17 cellular contexts compared by ENCODE assay signal in genomic region chr11:573146-573759, GRCh38.
"Had no signal": no experiment of that assay in that cellular context is flagged by ENCODE, and none has a peak within 500 bp of the region (broad histone marks: within the 10 kb centered on the region; RNA-seq: fewer than 3 reads in every experiment).

No MANE protein-coding gene starts in this region.

- H3K27ac ChIP-seq: breast epithelium, pancreas, SJSA1, tibial artery had no signal

- H3K36me3 ChIP-seq: breast epithelium, gastroesophageal sphincter, pancreas, SJSA1, tibial artery had no signal

- H3K9me3 Mint-ChIP-seq: activated CD4-positive, alpha-beta T cell treated with anti-CD3 and anti-CD28 coated beads, Interleukin-2, amount 10 ng/mL, durations not matched to agents 7 days and 5 days; endodermal cell; stimulated activated effector memory CD8-positive, alpha-beta T cell treated with anti-CD3 and anti-CD28 coated beads, Interleukin-12 subunit alpha, Interleukin-12 subunit beta, amount 100 ng/mL, for 72 hours; T-helper 2 cell treated with Interferon-gamma antibody and Interleukin-4, amounts not matched to agents 5 μg/mL and 100 μg/mL, for 36 hours had no signal

- H3K9me3 ChIP-seq: breast epithelium, gastroesophageal sphincter, heart right ventricle, pancreas, SJSA1, tibial artery had no signal

- H3K4me3 Mint-ChIP-seq: endodermal cell had no signal

- H3K27ac Mint-ChIP-seq: endodermal cell; stimulated activated effector memory CD8-positive, alpha-beta T cell treated with anti-CD3 and anti-CD28 coated beads, Interleukin-12 subunit alpha, Interleukin-12 subunit beta, amount 100 ng/mL, for 72 hours had no signal

- ATAC-seq: gastroesophageal sphincter; heart right ventricle; pancreas; stimulated activated effector memory CD8-positive, alpha-beta T cell treated with anti-CD3 and anti-CD28 coated beads, Interleukin-12 subunit alpha, Interleukin-12 subunit beta, amount 100 ng/mL, for 72 hours had no signal

- H3K4me3 ChIP-seq: gastroesophageal sphincter, heart right ventricle, pancreas, SJSA1, tibial artery had no signal

- H3K27me3 ChIP-seq: breast epithelium, gastroesophageal sphincter, pancreas, tibial artery had no signal

- DNase-seq: activated CD4-positive, alpha-beta T cell treated with anti-CD3 and anti-CD28 coated beads, Interleukin-2, amount 10 ng/mL, durations not matched to agents 7 days and 5 days; activated CD4-positive, CD25-positive, alpha-beta regulatory T cell; activated CD8-positive, alpha-beta memory T cell treated with anti-CD3 and anti-CD28 coated beads, Interleukin-2, amount 50 U/mL, for 48 hours; activated naive CD4-positive, alpha-beta T cell; aorta; dermis blood vessel endothelial cell; endodermal cell; heart right ventricle; islet precursor cell; stimulated activated CD4-positive, alpha-beta T cell treated with anti-CD3 and anti-CD28 coated beads, Interleukin-12 subunit alpha, Interleukin-12 subunit beta, amount 100 ng/mL, for 4 hours; tibial artery had no signal
